In genomic region chr12:121888478-121889266, GRCh38 we compare ENCODE assay signal across 1 cellular context.
TF ChIP-seq lines count a peak whose summit lies in the region.

PSMD9 (plus strand) TSS chr12:121888790; CDS start chr12:121888857, 67 bp downstream.

TF ChIP-seq in K562, 482 proteins besides CTCF, POLR2A, EP300 and RAD21 (continued from another document and continues in another):
- TF ChIP-seq, protein P1, sequence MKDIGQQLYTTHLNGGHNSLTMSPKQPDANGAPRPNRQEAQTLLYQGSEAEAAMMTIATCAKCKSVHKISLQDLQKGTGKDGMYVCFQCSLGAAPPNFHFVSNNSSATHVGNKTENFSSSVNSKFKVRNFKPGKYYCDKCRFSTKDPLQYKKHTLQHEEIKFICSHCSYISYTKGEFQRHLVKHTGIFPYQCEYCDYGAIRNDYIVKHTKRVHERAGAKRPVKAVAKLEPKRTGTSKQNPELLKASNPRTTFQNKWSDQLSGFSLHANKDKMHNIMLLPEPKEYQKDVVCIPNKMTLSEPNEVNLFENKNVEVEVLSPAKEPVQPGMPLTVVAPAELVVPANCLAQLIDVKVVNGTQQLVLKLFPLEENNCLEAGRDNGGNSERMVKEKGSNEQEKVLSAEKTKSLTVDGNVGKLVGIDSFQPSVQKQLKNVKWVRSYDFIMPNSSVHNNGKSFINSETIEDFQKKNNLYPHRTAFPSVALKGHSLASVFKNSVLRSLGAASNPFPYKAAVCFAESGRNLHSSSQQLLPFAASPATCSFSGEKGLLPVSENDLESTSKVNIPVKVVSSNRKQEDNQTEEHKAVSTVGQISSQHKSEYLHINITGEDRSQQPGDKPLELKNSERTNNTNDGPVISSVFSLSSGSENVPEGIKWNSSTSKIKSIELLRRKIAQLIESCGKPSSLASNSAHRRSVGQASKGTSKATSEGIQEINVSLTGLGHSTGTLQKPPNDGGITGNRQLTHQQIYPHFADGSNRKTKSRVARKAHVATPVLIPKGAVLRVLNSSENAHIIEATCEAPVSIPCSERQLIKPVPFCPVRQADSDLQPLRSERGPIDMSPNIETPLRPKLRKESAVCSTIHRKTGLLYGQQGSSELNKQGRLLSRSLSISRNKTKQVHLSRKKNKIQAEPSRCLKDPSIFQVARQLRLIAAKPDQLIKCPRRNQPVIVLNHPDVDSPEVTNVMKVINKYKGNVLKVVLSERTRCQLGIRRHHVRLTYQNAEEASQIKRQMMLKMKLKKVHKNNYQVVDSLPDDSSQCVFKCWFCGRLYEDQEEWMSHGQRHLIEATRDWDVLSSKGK (CRISPR knock-in tag; IDR thresholded peaks at IDR 0.05): no peak
- TF ChIP-seq SETDB1 (IDR thresholded peaks at IDR 0.05; ENCODE audit: low read length): peak; percentile 41
- TF ChIP-seq HMGN3 (IDR thresholded peaks at IDR 0.05; ENCODE audit: borderline replicate concordance, extremely low read depth, insufficient read length, low read depth, low read length): peak; percentile 98
- peak; percentile 89 for TF ChIP-seq CBX1 (IDR thresholded peaks at IDR 0.05; ENCODE audit: low read depth)
- peak; percentile 15 for TF ChIP-seq RBM22 (IDR thresholded peaks at IDR 0.05; ENCODE audit: low read depth, low read length, poor library complexity, severe bottlenecking)
- TF ChIP-seq, protein P2, sequence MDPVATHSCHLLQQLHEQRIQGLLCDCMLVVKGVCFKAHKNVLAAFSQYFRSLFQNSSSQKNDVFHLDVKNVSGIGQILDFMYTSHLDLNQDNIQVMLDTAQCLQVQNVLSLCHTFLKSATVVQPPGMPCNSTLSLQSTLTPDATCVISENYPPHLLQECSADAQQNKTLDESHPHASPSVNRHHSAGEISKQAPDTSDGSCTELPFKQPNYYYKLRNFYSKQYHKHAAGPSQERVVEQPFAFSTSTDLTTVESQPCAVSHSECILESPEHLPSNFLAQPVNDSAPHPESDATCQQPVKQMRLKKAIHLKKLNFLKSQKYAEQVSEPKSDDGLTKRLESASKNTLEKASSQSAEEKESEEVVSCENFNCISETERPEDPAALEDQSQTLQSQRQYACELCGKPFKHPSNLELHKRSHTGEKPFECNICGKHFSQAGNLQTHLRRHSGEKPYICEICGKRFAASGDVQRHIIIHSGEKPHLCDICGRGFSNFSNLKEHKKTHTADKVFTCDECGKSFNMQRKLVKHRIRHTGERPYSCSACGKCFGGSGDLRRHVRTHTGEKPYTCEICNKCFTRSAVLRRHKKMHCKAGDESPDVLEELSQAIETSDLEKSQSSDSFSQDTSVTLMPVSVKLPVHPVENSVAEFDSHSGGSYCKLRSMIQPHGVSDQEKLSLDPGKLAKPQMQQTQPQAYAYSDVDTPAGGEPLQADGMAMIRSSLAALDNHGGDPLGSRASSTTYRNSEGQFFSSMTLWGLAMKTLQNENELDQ (CRISPR knock-in tag; IDR thresholded peaks at IDR 0.05; ENCODE audit: borderline replicate concordance): peak; percentile 91; the same call in 1 of the 2 replicates
- TF ChIP-seq ARHGAP35 (IDR thresholded peaks at IDR 0.05; ENCODE audit: partially characterized antibody): peak; percentile 80
- TF ChIP-seq ZNF76 (CRISPR knock-in tag; IDR thresholded peaks at IDR 0.05; ENCODE audit: borderline replicate concordance): peak; percentile 14; the same call in 1 of the 2 replicates
- peak; percentile 55 for TF ChIP-seq TCF3 (CRISPR knock-in tag; IDR thresholded peaks at IDR 0.05)
- 0 out of 2 replicates have a peak, but pooled peaks have one; percentile 18 for TF ChIP-seq LARP7 (IDR thresholded peaks at IDR 0.05)
- TF ChIP-seq, protein P3, sequence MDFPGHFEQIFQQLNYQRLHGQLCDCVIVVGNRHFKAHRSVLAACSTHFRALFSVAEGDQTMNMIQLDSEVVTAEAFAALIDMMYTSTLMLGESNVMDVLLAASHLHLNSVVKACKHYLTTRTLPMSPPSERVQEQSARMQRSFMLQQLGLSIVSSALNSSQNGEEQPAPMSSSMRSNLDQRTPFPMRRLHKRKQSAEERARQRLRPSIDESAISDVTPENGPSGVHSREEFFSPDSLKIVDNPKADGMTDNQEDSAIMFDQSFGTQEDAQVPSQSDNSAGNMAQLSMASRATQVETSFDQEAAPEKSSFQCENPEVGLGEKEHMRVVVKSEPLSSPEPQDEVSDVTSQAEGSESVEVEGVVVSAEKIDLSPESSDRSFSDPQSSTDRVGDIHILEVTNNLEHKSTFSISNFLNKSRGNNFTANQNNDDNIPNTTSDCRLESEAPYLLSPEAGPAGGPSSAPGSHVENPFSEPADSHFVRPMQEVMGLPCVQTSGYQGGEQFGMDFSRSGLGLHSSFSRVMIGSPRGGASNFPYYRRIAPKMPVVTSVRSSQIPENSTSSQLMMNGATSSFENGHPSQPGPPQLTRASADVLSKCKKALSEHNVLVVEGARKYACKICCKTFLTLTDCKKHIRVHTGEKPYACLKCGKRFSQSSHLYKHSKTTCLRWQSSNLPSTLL (IDR thresholded peaks at IDR 0.05): no peak
- TF ChIP-seq RBM39 (optimal IDR thresholded peaks at IDR 0.05; ENCODE audit: low read depth, low read length): no peak
- peak; percentile 72 for TF ChIP-seq TBP (optimal IDR thresholded peaks at IDR 0.05; ENCODE audit: low read depth, low read length)
- TF ChIP-seq POU5F1 (IDR thresholded peaks at IDR 0.05; ENCODE audit: borderline replicate concordance, low read depth, low read length, partially characterized antibody): peak; percentile 91
- peak; percentile 81 for TF ChIP-seq ELF1 (tag; IDR thresholded peaks at IDR 0.05)
- TF ChIP-seq MYNN (IDR thresholded peaks at IDR 0.05): peak; percentile 5
- no peak for TF ChIP-seq MYNN (CRISPR knock-in tag; IDR thresholded peaks at IDR 0.05)
- TF ChIP-seq HDAC6 (IDR thresholded peaks at IDR 0.05; ENCODE audit: low read depth, low read length): no peak
- TF ChIP-seq, protein P4, sequence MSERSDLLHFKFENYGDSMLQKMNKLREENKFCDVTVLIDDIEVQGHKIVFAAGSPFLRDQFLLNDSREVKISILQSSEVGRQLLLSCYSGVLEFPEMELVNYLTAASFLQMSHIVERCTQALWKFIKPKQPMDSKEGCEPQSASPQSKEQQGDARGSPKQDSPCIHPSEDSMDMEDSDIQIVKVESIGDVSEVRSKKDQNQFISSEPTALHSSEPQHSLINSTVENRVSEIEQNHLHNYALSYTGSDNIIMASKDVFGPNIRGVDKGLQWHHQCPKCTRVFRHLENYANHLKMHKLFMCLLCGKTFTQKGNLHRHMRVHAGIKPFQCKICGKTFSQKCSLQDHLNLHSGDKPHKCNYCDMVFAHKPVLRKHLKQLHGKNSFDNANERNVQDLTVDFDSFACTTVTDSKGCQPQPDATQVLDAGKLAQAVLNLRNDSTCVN (CRISPR knock-in tag; IDR thresholded peaks at IDR 0.05): no peak
- TF ChIP-seq RNF219 (CRISPR knock-in tag; IDR thresholded peaks at IDR 0.05): no peak
- TF ChIP-seq, protein P5, sequence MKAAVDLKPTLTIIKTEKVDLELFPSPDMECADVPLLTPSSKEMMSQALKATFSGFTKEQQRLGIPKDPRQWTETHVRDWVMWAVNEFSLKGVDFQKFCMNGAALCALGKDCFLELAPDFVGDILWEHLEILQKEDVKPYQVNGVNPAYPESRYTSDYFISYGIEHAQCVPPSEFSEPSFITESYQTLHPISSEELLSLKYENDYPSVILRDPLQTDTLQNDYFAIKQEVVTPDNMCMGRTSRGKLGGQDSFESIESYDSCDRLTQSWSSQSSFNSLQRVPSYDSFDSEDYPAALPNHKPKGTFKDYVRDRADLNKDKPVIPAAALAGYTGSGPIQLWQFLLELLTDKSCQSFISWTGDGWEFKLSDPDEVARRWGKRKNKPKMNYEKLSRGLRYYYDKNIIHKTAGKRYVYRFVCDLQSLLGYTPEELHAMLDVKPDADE (conservative IDR thresholded peaks at IDR 0.05; ENCODE audit: control insufficient read depth, low read depth, low read length): peak; percentile 50; the same call in 1 of the 2 replicates
- TF ChIP-seq SMARCA5 (IDR thresholded peaks at IDR 0.05): peak; percentile 92; the same call in 1 of the 2 replicates
- peak; percentile 99 for TF ChIP-seq ETV5 (CRISPR knock-in tag; IDR thresholded peaks at IDR 0.05; ENCODE audit: low read depth)
- TF ChIP-seq, protein P6, sequence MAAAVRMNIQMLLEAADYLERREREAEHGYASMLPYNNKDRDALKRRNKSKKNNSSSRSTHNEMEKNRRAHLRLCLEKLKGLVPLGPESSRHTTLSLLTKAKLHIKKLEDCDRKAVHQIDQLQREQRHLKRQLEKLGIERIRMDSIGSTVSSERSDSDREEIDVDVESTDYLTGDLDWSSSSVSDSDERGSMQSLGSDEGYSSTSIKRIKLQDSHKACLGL (CRISPR knock-in tag; IDR thresholded peaks at IDR 0.05; ENCODE audit: borderline replicate concordance, poor library complexity, severe bottlenecking): peak; percentile 37
- TF ChIP-seq, protein P7, sequence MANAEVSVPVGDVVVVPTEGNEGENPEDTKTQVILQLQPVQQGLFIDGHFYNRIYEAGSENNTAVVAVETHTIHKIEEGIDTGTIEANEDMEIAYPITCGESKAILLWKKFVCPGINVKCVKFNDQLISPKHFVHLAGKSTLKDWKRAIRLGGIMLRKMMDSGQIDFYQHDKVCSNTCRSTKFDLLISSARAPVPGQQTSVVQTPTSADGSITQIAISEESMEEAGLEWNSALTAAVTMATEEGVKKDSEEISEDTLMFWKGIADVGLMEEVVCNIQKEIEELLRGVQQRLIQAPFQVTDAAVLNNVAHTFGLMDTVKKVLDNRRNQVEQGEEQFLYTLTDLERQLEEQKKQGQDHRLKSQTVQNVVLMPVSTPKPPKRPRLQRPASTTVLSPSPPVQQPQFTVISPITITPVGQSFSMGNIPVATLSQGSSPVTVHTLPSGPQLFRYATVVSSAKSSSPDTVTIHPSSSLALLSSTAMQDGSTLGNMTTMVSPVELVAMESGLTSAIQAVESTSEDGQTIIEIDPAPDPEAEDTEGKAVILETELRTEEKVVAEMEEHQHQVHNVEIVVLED (CRISPR knock-in tag; IDR thresholded peaks at IDR 0.05): peak; percentile 37; the same call in 1 of the 2 replicates
- TF ChIP-seq E2F3 (CRISPR knock-in tag; IDR thresholded peaks at IDR 0.05): no peak
- TF ChIP-seq HNRNPK (IDR thresholded peaks at IDR 0.05; ENCODE audit: low read depth, low read length, poor library complexity, severe bottlenecking): no peak
- peak; percentile 1 to 85; a peak in 2 of 4 replicates for TF ChIP-seq TRIM24 (IDR thresholded peaks at IDR 0.05)
- TF ChIP-seq CSDE1 (IDR thresholded peaks at IDR 0.05): no peak
- no peak for TF ChIP-seq RBM34 (IDR thresholded peaks at IDR 0.05; ENCODE audit: borderline replicate concordance, insufficient read depth, low read length)
- TF ChIP-seq, protein P8, sequence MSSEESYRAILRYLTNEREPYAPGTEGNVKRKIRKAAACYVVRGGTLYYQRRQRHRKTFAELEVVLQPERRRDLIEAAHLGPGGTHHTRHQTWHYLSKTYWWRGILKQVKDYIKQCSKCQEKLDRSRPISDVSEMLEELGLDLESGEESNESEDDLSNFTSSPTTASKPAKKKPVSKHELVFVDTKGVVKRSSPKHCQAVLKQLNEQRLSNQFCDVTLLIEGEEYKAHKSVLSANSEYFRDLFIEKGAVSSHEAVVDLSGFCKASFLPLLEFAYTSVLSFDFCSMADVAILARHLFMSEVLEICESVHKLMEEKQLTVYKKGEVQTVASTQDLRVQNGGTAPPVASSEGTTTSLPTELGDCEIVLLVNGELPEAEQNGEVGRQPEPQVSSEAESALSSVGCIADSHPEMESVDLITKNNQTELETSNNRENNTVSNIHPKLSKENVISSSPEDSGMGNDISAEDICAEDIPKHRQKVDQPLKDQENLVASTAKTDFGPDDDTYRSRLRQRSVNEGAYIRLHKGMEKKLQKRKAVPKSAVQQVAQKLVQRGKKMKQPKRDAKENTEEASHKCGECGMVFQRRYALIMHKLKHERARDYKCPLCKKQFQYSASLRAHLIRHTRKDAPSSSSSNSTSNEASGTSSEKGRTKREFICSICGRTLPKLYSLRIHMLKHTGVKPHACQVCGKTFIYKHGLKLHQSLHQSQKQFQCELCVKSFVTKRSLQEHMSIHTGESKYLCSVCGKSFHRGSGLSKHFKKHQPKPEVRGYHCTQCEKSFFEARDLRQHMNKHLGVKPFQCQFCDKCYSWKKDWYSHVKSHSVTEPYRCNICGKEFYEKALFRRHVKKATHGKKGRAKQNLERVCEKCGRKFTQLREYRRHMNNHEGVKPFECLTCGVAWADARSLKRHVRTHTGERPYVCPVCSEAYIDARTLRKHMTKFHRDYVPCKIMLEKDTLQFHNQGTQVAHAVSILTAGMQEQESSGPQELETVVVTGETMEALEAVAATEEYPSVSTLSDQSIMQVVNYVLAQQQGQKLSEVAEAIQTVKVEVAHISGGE (CRISPR knock-in tag; IDR thresholded peaks at IDR 0.05): peak; percentile 67 to 96 (median 79); a peak in 5 of 6 replicates
